1 cellular context compared by ENCODE assay signal in the genomic region with DNA sequence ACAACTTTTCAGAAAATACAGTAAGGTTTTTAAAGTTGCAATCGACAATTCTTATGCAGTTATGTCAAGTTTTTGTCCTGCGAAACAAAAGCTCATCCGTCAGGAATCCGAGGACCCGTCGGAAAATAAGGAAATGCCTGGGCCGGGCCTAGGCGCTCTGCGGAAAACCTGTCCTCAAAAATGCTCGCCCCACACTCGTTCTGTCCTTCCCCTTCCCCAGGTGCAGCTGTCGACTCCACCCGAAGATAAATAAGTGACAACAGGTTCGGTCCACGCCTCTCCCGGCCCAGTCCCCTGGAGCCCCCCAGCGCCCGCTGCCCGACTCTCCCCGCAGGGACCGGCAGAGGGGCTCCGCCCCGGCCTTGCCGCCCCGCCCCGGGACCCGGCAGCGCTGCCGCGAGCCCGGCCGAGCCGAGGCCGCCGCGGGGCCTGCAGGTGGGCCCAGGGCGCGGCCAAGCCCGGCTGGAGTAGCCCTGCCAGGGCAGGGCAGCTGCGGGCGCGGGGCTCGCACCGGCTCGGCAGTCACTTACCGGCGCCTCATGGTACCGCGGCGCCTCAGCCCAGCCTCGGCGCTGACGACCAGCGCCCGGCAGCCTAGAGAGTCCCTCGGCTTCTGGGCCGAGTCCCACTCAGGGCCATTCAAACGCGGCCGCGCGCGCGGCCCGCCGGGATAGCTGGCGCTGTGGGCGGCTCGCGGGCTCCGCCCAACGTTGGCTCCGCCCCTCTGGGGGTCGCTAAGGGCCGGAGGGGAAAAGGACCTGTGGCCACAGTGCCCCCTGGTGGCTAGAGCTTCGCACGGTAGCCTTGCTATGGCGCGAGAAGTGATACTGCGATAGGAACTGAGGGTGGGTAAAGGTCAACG.
TF ChIP-seq lines count a peak whose summit lies in the region.

A gene with protein sequence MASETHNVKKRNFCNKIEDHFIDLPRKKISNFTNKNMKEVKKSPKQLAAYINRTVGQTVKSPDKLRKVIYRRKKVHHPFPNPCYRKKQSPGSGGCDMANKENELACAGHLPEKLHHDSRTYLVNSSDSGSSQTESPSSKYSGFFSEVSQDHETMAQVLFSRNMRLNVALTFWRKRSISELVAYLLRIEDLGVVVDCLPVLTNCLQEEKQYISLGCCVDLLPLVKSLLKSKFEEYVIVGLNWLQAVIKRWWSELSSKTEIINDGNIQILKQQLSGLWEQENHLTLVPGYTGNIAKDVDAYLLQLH (minus strand): TSS at position 676 of the 862 bp plus-strand sequence. CDS start 46,420 bp downstream, outside the sequence.

TF ChIP-seq in HEK293, 187 proteins besides CTCF, POLR2A, EP300 and RAD21 (continued from another document):
- TF ChIP-seq, protein P1, sequence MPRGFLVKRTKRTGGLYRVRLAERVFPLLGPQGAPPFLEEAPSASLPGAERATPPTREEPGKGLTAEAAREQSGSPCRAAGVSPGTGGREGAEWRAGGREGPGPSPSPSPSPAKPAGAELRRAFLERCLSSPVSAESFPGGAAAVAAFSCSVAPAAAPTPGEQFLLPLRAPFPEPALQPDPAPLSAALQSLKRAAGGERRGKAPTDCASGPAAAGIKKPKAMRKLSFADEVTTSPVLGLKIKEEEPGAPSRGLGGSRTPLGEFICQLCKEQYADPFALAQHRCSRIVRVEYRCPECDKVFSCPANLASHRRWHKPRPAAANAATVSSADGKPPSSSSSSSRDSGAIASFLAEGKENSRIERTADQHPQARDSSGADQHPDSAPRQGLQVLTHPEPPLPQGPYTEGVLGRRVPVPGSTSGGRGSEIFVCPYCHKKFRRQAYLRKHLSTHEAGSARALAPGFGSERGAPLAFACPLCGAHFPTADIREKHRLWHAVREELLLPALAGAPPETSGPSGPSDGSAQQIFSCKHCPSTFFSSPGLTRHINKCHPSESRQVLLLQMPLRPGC (tag by site-specific recombination; IDR thresholded peaks at IDR 0.05) = no peak
- TF ChIP-seq ZBTB21 (tag by site-specific recombination; IDR thresholded peaks at IDR 0.05) = no peak
- TF ChIP-seq ZNF510 (tag by site-specific recombination; IDR thresholded peaks at IDR 0.05; ENCODE audit: insufficient replicate concordance) = no peak
- TF ChIP-seq RBAK (tag by site-specific recombination; IDR thresholded peaks at IDR 0.05) = no peak
- TF ChIP-seq EGR2 (tag by site-specific recombination; IDR thresholded peaks at IDR 0.05; ENCODE audit: low read depth) = peak; percentile 50; the same call in 1 of the 2 replicates
- TF ChIP-seq, protein P2, sequence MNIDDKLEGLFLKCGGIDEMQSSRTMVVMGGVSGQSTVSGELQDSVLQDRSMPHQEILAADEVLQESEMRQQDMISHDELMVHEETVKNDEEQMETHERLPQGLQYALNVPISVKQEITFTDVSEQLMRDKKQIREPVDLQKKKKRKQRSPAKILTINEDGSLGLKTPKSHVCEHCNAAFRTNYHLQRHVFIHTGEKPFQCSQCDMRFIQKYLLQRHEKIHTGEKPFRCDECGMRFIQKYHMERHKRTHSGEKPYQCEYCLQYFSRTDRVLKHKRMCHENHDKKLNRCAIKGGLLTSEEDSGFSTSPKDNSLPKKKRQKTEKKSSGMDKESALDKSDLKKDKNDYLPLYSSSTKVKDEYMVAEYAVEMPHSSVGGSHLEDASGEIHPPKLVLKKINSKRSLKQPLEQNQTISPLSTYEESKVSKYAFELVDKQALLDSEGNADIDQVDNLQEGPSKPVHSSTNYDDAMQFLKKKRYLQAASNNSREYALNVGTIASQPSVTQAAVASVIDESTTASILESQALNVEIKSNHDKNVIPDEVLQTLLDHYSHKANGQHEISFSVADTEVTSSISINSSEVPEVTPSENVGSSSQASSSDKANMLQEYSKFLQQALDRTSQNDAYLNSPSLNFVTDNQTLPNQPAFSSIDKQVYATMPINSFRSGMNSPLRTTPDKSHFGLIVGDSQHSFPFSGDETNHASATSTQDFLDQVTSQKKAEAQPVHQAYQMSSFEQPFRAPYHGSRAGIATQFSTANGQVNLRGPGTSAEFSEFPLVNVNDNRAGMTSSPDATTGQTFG (tag by site-specific recombination; IDR thresholded peaks at IDR 0.05; ENCODE audit: borderline replicate concordance) = no peak
- peak; percentile 51 for TF ChIP-seq SP2 (tag by site-specific recombination; IDR thresholded peaks at IDR 0.05)
- peak; percentile 68; the same call in 1 of the 2 replicates for TF ChIP-seq ZFP69B (tag by site-specific recombination; IDR thresholded peaks at IDR 0.05)
- TF ChIP-seq SCRT2 (tag by site-specific recombination; IDR thresholded peaks at IDR 0.05) = no peak
- no peak for TF ChIP-seq ZNF292 (tag by site-specific recombination; IDR thresholded peaks at IDR 0.05; ENCODE audit: borderline replicate concordance, low read depth)
- no peak for TF ChIP-seq YY2 (tag by site-specific recombination; IDR thresholded peaks at IDR 0.05)
- TF ChIP-seq, protein P3, sequence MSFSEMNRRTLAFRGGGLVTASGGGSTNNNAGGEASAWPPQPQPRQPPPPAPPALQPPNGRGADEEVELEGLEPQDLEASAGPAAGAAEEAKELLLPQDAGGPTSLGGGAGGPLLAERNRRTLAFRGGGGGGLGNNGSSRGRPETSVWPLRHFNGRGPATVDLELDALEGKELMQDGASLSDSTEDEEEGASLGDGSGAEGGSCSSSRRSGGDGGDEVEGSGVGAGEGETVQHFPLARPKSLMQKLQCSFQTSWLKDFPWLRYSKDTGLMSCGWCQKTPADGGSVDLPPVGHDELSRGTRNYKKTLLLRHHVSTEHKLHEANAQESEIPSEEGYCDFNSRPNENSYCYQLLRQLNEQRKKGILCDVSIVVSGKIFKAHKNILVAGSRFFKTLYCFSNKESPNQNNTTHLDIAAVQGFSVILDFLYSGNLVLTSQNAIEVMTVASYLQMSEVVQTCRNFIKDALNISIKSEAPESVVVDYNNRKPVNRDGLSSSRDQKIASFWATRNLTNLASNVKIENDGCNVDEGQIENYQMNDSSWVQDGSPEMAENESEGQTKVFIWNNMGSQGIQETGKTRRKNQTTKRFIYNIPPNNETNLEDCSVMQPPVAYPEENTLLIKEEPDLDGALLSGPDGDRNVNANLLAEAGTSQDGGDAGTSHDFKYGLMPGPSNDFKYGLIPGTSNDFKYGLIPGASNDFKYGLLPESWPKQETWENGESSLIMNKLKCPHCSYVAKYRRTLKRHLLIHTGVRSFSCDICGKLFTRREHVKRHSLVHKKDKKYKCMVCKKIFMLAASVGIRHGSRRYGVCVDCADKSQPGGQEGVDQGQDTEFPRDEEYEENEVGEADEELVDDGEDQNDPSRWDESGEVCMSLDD (tag by site-specific recombination; IDR thresholded peaks at IDR 0.05) = no peak
- no peak for TF ChIP-seq ZNF558 (tag by site-specific recombination; IDR thresholded peaks at IDR 0.05)
- TF ChIP-seq ZNF16 (tag by site-specific recombination; IDR thresholded peaks at IDR 0.05; ENCODE audit: low read depth) = no peak
- no peak for TF ChIP-seq ZNF624 (tag by site-specific recombination; IDR thresholded peaks at IDR 0.05)
- TF ChIP-seq, protein P4, sequence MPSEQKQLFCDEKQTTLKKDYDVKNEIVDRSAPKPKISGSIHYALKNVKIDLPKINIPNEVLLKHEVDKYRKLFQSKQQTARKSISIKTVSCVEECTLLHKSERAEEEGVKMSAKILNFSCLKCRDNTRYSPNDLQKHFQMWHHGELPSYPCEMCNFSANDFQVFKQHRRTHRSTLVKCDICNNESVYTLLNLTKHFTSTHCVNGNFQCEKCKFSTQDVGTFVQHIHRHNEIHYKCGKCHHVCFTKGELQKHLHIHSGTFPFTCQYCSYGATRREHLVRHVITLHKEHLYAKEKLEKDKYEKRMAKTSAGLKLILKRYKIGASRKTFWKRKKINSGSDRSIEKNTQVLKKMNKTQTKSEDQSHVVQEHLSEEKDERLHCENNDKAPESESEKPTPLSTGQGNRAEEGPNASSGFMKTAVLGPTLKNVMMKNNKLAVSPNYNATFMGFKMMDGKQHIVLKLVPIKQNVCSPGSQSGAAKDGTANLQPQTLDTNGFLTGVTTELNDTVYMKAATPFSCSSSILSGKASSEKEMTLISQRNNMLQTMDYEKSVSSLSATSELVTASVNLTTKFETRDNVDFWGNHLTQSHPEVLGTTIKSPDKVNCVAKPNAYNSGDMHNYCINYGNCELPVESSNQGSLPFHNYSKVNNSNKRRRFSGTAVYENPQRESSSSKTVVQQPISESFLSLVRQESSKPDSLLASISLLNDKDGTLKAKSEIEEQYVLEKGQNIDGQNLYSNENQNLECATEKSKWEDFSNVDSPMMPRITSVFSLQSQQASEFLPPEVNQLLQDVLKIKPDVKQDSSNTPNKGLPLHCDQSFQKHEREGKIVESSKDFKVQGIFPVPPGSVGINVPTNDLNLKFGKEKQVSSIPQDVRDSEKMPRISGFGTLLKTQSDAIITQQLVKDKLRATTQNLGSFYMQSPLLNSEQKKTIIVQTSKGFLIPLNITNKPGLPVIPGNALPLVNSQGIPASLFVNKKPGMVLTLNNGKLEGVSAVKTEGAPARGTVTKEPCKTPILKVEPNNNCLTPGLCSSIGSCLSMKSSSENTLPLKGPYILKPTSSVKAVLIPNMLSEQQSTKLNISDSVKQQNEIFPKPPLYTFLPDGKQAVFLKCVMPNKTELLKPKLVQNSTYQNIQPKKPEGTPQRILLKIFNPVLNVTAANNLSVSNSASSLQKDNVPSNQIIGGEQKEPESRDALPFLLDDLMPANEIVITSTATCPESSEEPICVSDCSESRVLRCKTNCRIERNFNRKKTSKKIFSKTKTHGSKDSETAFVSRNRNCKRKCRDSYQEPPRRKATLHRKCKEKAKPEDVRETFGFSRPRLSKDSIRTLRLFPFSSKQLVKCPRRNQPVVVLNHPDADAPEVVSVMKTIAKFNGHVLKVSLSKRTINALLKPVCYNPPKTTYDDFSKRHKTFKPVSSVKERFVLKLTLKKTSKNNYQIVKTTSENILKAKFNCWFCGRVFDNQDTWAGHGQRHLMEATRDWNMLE (tag by site-specific recombination; conservative IDR thresholded peaks at IDR 0.05; ENCODE audit: low read depth) = no peak
- TF ChIP-seq ZNF747 (tag by site-specific recombination; IDR thresholded peaks at IDR 0.05) = no peak
- TF ChIP-seq ZNF548 (tag by site-specific recombination; IDR thresholded peaks at IDR 0.05) = no peak
- no peak for TF ChIP-seq ZNF114 (tag by site-specific recombination; IDR thresholded peaks at IDR 0.05)
- no peak for TF ChIP-seq ZNF585B (tag by site-specific recombination; IDR thresholded peaks at IDR 0.05)
- TF ChIP-seq ZNF394 (tag by site-specific recombination; IDR thresholded peaks at IDR 0.05; ENCODE audit: borderline replicate concordance) = no peak
- no peak for TF ChIP-seq ZNF202 (tag by site-specific recombination; IDR thresholded peaks at IDR 0.05; ENCODE audit: borderline replicate concordance)
- TF ChIP-seq ZSCAN4 (tag by site-specific recombination; IDR thresholded peaks at IDR 0.05) = no peak
- no peak for TF ChIP-seq ZBTB1 (tag by site-specific recombination; IDR thresholded peaks at IDR 0.05)
- no peak for TF ChIP-seq ZNF155 (tag by site-specific recombination; IDR thresholded peaks at IDR 0.05)
- TF ChIP-seq, protein P5, sequence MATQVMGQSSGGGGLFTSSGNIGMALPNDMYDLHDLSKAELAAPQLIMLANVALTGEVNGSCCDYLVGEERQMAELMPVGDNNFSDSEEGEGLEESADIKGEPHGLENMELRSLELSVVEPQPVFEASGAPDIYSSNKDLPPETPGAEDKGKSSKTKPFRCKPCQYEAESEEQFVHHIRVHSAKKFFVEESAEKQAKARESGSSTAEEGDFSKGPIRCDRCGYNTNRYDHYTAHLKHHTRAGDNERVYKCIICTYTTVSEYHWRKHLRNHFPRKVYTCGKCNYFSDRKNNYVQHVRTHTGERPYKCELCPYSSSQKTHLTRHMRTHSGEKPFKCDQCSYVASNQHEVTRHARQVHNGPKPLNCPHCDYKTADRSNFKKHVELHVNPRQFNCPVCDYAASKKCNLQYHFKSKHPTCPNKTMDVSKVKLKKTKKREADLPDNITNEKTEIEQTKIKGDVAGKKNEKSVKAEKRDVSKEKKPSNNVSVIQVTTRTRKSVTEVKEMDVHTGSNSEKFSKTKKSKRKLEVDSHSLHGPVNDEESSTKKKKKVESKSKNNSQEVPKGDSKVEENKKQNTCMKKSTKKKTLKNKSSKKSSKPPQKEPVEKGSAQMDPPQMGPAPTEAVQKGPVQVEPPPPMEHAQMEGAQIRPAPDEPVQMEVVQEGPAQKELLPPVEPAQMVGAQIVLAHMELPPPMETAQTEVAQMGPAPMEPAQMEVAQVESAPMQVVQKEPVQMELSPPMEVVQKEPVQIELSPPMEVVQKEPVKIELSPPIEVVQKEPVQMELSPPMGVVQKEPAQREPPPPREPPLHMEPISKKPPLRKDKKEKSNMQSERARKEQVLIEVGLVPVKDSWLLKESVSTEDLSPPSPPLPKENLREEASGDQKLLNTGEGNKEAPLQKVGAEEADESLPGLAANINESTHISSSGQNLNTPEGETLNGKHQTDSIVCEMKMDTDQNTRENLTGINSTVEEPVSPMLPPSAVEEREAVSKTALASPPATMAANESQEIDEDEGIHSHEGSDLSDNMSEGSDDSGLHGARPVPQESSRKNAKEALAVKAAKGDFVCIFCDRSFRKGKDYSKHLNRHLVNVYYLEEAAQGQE (tag by site-specific recombination; IDR thresholded peaks at IDR 0.05) = no peak
